In the genomic region with DNA sequence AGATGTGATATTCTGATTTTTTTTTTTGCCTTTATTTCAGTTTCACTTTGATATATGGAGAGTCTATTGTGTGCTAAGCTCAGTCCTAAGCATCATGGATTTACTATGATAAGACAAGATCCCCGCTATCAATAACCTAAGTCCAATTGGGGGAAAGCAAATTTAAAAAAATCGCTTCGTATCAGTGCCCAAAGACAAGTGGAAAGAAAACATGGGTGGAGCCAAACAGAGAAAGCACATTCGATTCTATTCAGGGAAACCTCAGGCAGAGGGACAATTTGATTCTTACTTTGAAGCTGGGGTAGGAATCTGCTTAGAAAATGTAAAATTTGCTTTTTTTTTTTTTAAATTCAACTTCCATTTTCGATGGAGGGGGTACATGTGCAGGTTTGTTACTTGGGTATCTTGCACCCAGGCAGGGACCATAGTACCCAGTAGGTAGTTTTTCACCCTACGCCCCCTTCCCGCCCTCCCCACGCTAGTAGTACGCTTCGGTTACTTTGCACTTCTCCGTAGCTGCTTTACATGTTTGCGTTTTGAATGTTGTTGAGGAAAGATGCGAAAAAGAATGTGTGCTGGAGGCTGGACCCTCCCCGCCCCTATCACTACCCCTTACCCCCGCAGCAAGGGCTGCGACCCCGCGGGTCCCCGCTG, we compare ENCODE assay signal across 8 cellular contexts. TPM values are rescaled to one million over a fixed set of nuclear protein-coding genes. Genes with fewer than 3 reads are reported as not detected.
DNase-seq lines count a peak whose midpoint lies in the region; TF ChIP-seq lines count a peak whose summit lies in the region.

No MANE protein-coding gene starts in this region.

- H3K27me3 ChIP-seq in breast epithelium (peaks cover 0 to 20% of the 10 kb centered on the region in 2 donors), muscle layer of duodenum (ENCODE audit: low read depth, low read length) (peaks cover 14% of the 10 kb centered on the region)

- DNase-seq in AG10803 (ENCODE audit: low read depth) (no peak), NB4 (ENCODE audit: low read depth) (no peak), breast epithelium (ENCODE audit: low spot score in 2 of 2) (no peak), anterior cingulate cortex (lab: John Stamatoyannopoulos, UW) (no peak), DMS 273 (lab: John Stamatoyannopoulos, UW; ENCODE audit: unreplicated experiment) (no peak), globus pallidus (ENCODE audit: low spot score) (no peak), cerebellar nuclear complex (lab: John Stamatoyannopoulos, UW) (no peak)

- H3K36me3 ChIP-seq in breast epithelium, result no peaks in the 10 kb centered on the region
- H3K36me3 ChIP-seq in muscle layer of duodenum (ENCODE audit: control insufficient read depth in 1 of 2, insufficient read depth in 2 of 2, low read length in 2 of 2), result no peaks in the 10 kb centered on the region

- TF ChIP-seq POLR2A in NB4 (IDR thresholded peaks at IDR 0.05; ENCODE audit: extremely low read depth, insufficient read length) (no peak), breast epithelium (IDR thresholded peaks at IDR 0.05) (no peak)

- no peak for TF ChIP-seq CTCF in AG10803 (conservative IDR thresholded peaks at IDR 0.05; ENCODE audit: low read length)
- TF ChIP-seq CTCF in NB4 (IDR thresholded peaks at IDR 0.05; ENCODE audit: low read depth, low read length), result no peak
- TF ChIP-seq CTCF in breast epithelium (IDR thresholded peaks at IDR 0.05), result no peak

- H3K4me3 ChIP-seq in AG10803 (ENCODE audit: low read length) (peak overlapping the region; percentile 40), NB4 (ENCODE audit: low read depth, low read length) (peak overlapping the region; percentile 22), breast epithelium (peak overlapping the region; percentile 34 to 65 (median 43)), muscle layer of duodenum (ENCODE audit: low read depth in 1 of 2, low read length in 2 of 2) (peak overlapping the region; percentile 65 to 73)

- H3K4me1 ChIP-seq in breast epithelium (no peaks in the 10 kb centered on the region), muscle layer of duodenum (ENCODE audit: control insufficient read depth in 1 of 2, insufficient read depth in 2 of 2, low read length in 2 of 2) (peaks cover 0 to 7% of the 10 kb centered on the region in 2 donors)

- H3K9me3 ChIP-seq in breast epithelium, result peaks cover 0 to 4% of the 10 kb centered on the region in 2 donors
- peaks cover 0 to 2% of the 10 kb centered on the region in 2 donors for H3K9me3 ChIP-seq in muscle layer of duodenum (ENCODE audit: control insufficient read depth in 1 of 2, low read length in 2 of 2)

- intact Hi-C loops in breast epithelium (cut with DNase I; ENCODE audit: low total_unique reads), result no loop called here

- no peak overlapping the region for H3K27ac ChIP-seq in breast epithelium
- H3K27ac ChIP-seq in muscle layer of duodenum (ENCODE audit: low read length), result no peak overlapping the region

RNA-seq across cellular contexts. Expression of a gene that starts 12.4 kb away (rescaled TPM):
- total RNA-seq in breast epithelium, result 10 to 100 TPM in 1 of 3 donors, 1 to 10 TPM in 2; 2.7 to 13.3 (median 6.2) TPM
